Comparison of ENCODE assay signal across 8 cellular contexts in genomic region chr9:36136277-36136893, GRCh38. TPM values are rescaled to one million over a fixed set of nuclear protein-coding genes. Genes with fewer than 3 reads are reported as not detected.
DNase-seq lines count a peak whose midpoint lies in the region; TF ChIP-seq lines count a peak whose summit lies in the region.

GLIPR2 (plus strand) TSS chr9:36136733; CDS start chr9:36136779, 46 bp downstream.

- in situ Hi-C loops in mammary epithelial cell (cut with MboI; ENCODE audit: low sequenced_read_pairs in 2 of 2), result no loop called here

- peak within 1 kb of the TSS; percentile 93 to 100 (median 97) for H3K4me3 Mint-ChIP-seq in immature natural killer cell

- H3K9ac ChIP-seq in mammary epithelial cell (ENCODE audit: insufficient read depth, low read length), result no peak within 1 kb of the TSS
- peak within 1 kb of the TSS; percentile 57 for H3K9ac ChIP-seq in smooth muscle cell (ENCODE audit: low read depth)

- dilution Hi-C loops in mammary epithelial cell (cut with HindIII; ENCODE audit: low sequenced_read_pairs), result no loop called here

- no peaks in the 10 kb centered on the region for H4K20me1 ChIP-seq in mammary epithelial cell (ENCODE audit: insufficient read depth, low read length)
- H4K20me1 ChIP-seq in smooth muscle cell (ENCODE audit: low read depth), result peaks cover 16% of the 10 kb centered on the region

- H2AFZ ChIP-seq in mammary epithelial cell (ENCODE audit: low read depth, low read length) (peak within 1 kb of the TSS; percentile 88), smooth muscle cell (ENCODE audit: low read depth) (peak within 1 kb of the TSS; percentile 84)

- peaks cover 12% of the 10 kb centered on the region for H3K4me1 ChIP-seq in mammary epithelial cell (ENCODE audit: insufficient read depth, low read length)
- H3K4me1 ChIP-seq in smooth muscle cell (ENCODE audit: low read depth), result peaks cover 14% of the 10 kb centered on the region

- H3K9me3 ChIP-seq in MG63, result peaks cover 2% of the 10 kb centered on the region; the same call in 1 of the 2 replicates
- H3K9me3 ChIP-seq in WERI-Rb-1 (ENCODE audit: severe bottlenecking), result no peaks in the 10 kb centered on the region
- no peaks in the 10 kb centered on the region for H3K9me3 ChIP-seq in mammary epithelial cell (replicated peaks; ENCODE audit: insufficient read depth, low read length)
- H3K9me3 ChIP-seq in smooth muscle cell (replicated peaks; ENCODE audit: low read depth), result no peaks in the 10 kb centered on the region

- peaks cover 3% of the 10 kb centered on the region for H3F3A ChIP-seq in smooth muscle cell (ENCODE audit: low read depth)

- no TSS peak for BruUV-seq in mammary epithelial cell (replicated peaks; lab: Mats Ljungman, UMichigan)

- peak; percentile 23 for TF ChIP-seq CTCF in GM12873 (IDR thresholded peaks at IDR 0.05; ENCODE audit: insufficient read depth, low read depth, low read length, missing control alignments)
- peak; percentile 47 for TF ChIP-seq CTCF in WERI-Rb-1 (IDR thresholded peaks at IDR 0.05; ENCODE audit: low read depth, low read length)
- TF ChIP-seq CTCF in mammary epithelial cell (conservative IDR thresholded peaks at IDR 0.05 in 1 of 2, IDR thresholded peaks at IDR 0.05 in 1 of 2; ENCODE audit: extremely low read depth in 1 of 2, insufficient read depth in 1 of 2, low read depth in 1 of 2, low read length in 2 of 2), result no peak
- peak; percentile 20 for TF ChIP-seq CTCF in smooth muscle cell (IDR thresholded peaks at IDR 0.05; ENCODE audit: borderline replicate concordance, insufficient read depth, poor library complexity, severe bottlenecking)

- peak within 1 kb of the TSS; percentile 98 to 100 (median 100) for H3K27ac Mint-ChIP-seq in immature natural killer cell

- DNase-seq in H7, result peak; percentile 96
- DNase-seq in MG63, result peak; percentile 87
- DNase-seq in WERI-Rb-1, result peak; percentile 68
- DNase-seq in mammary epithelial cell, result peak; percentile 66
- peak; percentile 83 to 84 (median 83) for DNase-seq in immature natural killer cell
- DNase-seq in smooth muscle cell (lab: John Stamatoyannopoulos, UW; ENCODE audit: unreplicated experiment), result no peak
- DNase-seq in NCI-H187 treated with DMSO at 0.1 percent for 48 hours (lab: John Stamatoyannopoulos, UW), result no peak

- intact Hi-C loops in mammary epithelial cell (cut with micrococcal nuclease), result loop anchor here (2.0 kb wide), 1 partner anchor 34 kb away; no protein-coding TSS in a partner anchor

- H3K4me1 Mint-ChIP-seq in immature natural killer cell, result peaks cover 49 to 53% of the 10 kb centered on the region in 2 donors

- H3K4me3 ChIP-seq in H7 (ENCODE audit: insufficient read depth, low read depth, low read length), result peak within 1 kb of the TSS; percentile 66
- peak within 1 kb of the TSS; percentile 56 for H3K4me3 ChIP-seq in MG63
- H3K4me3 ChIP-seq in WERI-Rb-1 (ENCODE audit: low read depth, low read length), result peak within 1 kb of the TSS; percentile 60
- H3K4me3 ChIP-seq in mammary epithelial cell (replicated peaks in 1 of 3; ENCODE audit: insufficient read depth in 1 of 3, low read depth in 2 of 3, low read length in 3 of 3), result peak within 1 kb of the TSS; percentile 43 to 56 (median 53)
- peak within 1 kb of the TSS; percentile 82 for H3K4me3 ChIP-seq in smooth muscle cell

- H3K36me3 Mint-ChIP-seq in immature natural killer cell, result no peaks in the 10 kb centered on the region

- peak within 1 kb of the TSS; percentile 48; the same call in 1 of the 2 replicates for H3K27ac ChIP-seq in WERI-Rb-1
- no peak within 1 kb of the TSS for H3K27ac ChIP-seq in mammary epithelial cell (ENCODE audit: insufficient read depth, low read depth, low read length)
- no peak within 1 kb of the TSS for H3K27ac ChIP-seq in smooth muscle cell (ENCODE audit: low read depth)

- H3K79me2 ChIP-seq in mammary epithelial cell (ENCODE audit: insufficient read depth, low read length) (no peaks in the 10 kb centered on the region), smooth muscle cell (ENCODE audit: low read depth) (peaks cover 30% of the 10 kb centered on the region)

- peaks cover 45% of the 10 kb centered on the region for H3K27me3 ChIP-seq in H7 (ENCODE audit: control insufficient read depth, insufficient read depth, low read length)
- peaks cover 13% of the 10 kb centered on the region; the same call in 1 of the 2 replicates for H3K27me3 ChIP-seq in MG63
- peaks cover 4% of the 10 kb centered on the region for H3K27me3 ChIP-seq in WERI-Rb-1 (ENCODE audit: insufficient read depth, low read depth, severe bottlenecking)
- no peaks in the 10 kb centered on the region for H3K27me3 ChIP-seq in mammary epithelial cell (ENCODE audit: insufficient read depth, low read length)
- no peaks in the 10 kb centered on the region for H3K27me3 ChIP-seq in smooth muscle cell (ENCODE audit: low read depth)

- 4% methylated on average over 10 of the region's 82 CpGs for WGBS in mammary epithelial cell (ENCODE audit: low coverage, missing lambda C conversion rate)
- under 1% methylated on average over 53 of the region's 82 CpGs for WGBS in smooth muscle cell (ENCODE audit: low lambda C conversion rate)

- H3K36me3 ChIP-seq in H7 (replicated peaks; ENCODE audit: control insufficient read depth, insufficient read depth, low read length), result no peaks in the 10 kb centered on the region
- no peaks in the 10 kb centered on the region for H3K36me3 ChIP-seq in MG63
- H3K36me3 ChIP-seq in WERI-Rb-1, result no peaks in the 10 kb centered on the region
- no peaks in the 10 kb centered on the region for H3K36me3 ChIP-seq in mammary epithelial cell (ENCODE audit: insufficient read depth, low read length)
- no peaks in the 10 kb centered on the region for H3K36me3 ChIP-seq in smooth muscle cell (ENCODE audit: low read depth)

- H3K4me2 ChIP-seq in mammary epithelial cell (ENCODE audit: insufficient read depth, low read depth, low read length), result peak within 1 kb of the TSS; percentile 98
- H3K4me2 ChIP-seq in smooth muscle cell, result peak within 1 kb of the TSS; percentile 99

- no peaks in the 10 kb centered on the region for H3K9me3 Mint-ChIP-seq in immature natural killer cell

- CTCF ChIA-PET in mammary epithelial cell (lab: Charles Lee; ENCODE audit: low non-redundant PET), result no interaction called here

- H3K27me3 Mint-ChIP-seq in immature natural killer cell (ENCODE audit: low read depth in 3 of 3), result peaks cover 2 to 9% (median 6%) of the 10 kb centered on the region in 3 donors

RNA-seq across cellular contexts. Expression of gene GLIPR2, which starts in this region (rescaled TPM):
- total RNA-seq in H7 (2014; rRNA removed; shearing (Covaris generic)), result 2.7 and 9.1 TPM in 2 replicates
- 17.1 and 20.3 TPM in 2 replicates for total RNA-seq in MG63 (2014; rRNA removed; shearing (Covaris generic); ENCODE audit: low replicate concordance)
- 1 to 10 TPM; 1.2 to 2.1 TPM for total RNA-seq in mammary epithelial cell
- polyA plus RNA-seq in mammary epithelial cell, result 2.4 TPM
- not detected for polyA minus RNA-seq in mammary epithelial cell
- 100 to 1,000 TPM; 327 to 486 (median 374) TPM for polyA plus RNA-seq in immature natural killer cell
- total RNA-seq in smooth muscle cell, result 30.7 and 35.8 TPM in 2 replicates
- polyA plus RNA-seq in smooth muscle cell, result 91.1 and 121 TPM in 2 replicates

Comparison
In these comparisons a context has a peak if more than half of its experiments do, and no peak if none do; other contexts are left out.
1. RNA of gene GLIPR2 (polyA plus RNA-seq): 327 to 486 TPM in immature natural killer cell and 91.1 to 121 TPM in smooth muscle cell; 2.4 TPM in mammary epithelial cell (single experiment); every median in the first group is over 10 times any median in the second.
2. CTCF ChIP-seq: peak in GM12873 (single experiment), WERI-Rb-1 (single experiment) and smooth muscle cell (single experiment); none in mammary epithelial cell (0 of 2).
3. DNase-seq: peak in H7 (single experiment), MG63 (single experiment), WERI-Rb-1 (single experiment), mammary epithelial cell (single experiment) and immature natural killer cell (3 of 3); none in smooth muscle cell (single experiment) and NCI-H187 treated with DMSO at 0.1 percent for 48 hours (single experiment).
4. Peak in every context shown above with its lines, with median percentiles within 50 percentile points of each other: H3K4me3 ChIP-seq.